Comparison of ENCODE assay signal across 1 cellular context in genomic region chr22:50048066-50048765, GRCh38.
TF ChIP-seq lines count a peak whose summit lies in the region.

No MANE protein-coding gene starts in this region.

TF ChIP-seq in HepG2, 621 proteins besides CTCF, POLR2A, EP300 and RAD21:
- TF ChIP-seq ZBTB7B (CRISPR knock-in tag; IDR thresholded peaks at IDR 0.05) (no peak), FIP1L1 (IDR thresholded peaks at IDR 0.05; ENCODE audit: borderline replicate concordance, insufficient read depth, low read depth, low read length) (no peak), RXRB (CRISPR knock-in tag; IDR thresholded peaks at IDR 0.05; ENCODE audit: borderline replicate concordance) (no peak), ZHX1 (CRISPR knock-in tag; IDR thresholded peaks at IDR 0.05; ENCODE audit: low read depth) (no peak), ZNF441 (CRISPR knock-in tag; IDR thresholded peaks at IDR 0.05; ENCODE audit: borderline replicate concordance) (no peak), RCOR2 (CRISPR knock-in tag; IDR thresholded peaks at IDR 0.05) (no peak), FUBP1 (CRISPR knock-in tag; IDR thresholded peaks at IDR 0.05; ENCODE audit: borderline replicate concordance) (no peak), NFYC (CRISPR knock-in tag; IDR thresholded peaks at IDR 0.05) (no peak), TBP (CRISPR knock-in tag; IDR thresholded peaks at IDR 0.05) (no peak), ZNF772 (CRISPR knock-in tag; IDR thresholded peaks at IDR 0.05) (no peak), ZNF510 (CRISPR knock-in tag; IDR thresholded peaks at IDR 0.05; ENCODE audit: low read depth) (no peak), MAZ (IDR thresholded peaks at IDR 0.05; ENCODE audit: borderline replicate concordance, low read depth, low read length) (no peak), MAZ (CRISPR knock-in tag; IDR thresholded peaks at IDR 0.05; ENCODE audit: low read depth) (no peak)
- TF ChIP-seq, protein P1, sequence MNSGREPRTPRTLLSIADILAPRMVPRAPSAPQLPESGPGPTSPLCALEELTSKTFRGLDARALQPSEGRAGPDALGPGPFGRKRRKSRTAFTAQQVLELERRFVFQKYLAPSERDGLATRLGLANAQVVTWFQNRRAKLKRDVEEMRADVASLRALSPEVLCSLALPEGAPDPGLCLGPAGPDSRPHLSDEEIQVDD (CRISPR knock-in tag; IDR thresholded peaks at IDR 0.05; ENCODE audit: borderline replicate concordance) = no peak
TF ChIP-seq in HepG2: peak in this region for 0.
